ENCODE assay signal across 9 cellular contexts in genomic region chr11:16902182-16902581, GRCh38.
DNase-seq lines count a peak whose midpoint lies in the region; ATAC-seq and TF ChIP-seq lines count a peak whose summit lies in the region.
"Had no signal": no experiment of that assay in that cellular context is flagged by ENCODE, and none has a peak within 500 bp of the region (broad histone marks: within the 10 kb centered on the region; RNA-seq: fewer than 3 reads in every experiment).

No MANE protein-coding gene starts in this region.

- H3K27me3 Mint-ChIP-seq in activated CD4-positive, alpha-beta T cell treated with anti-CD3 and anti-CD28 coated beads, Interleukin-2, amount 10 ng/mL, durations not matched to agents 24 days and 14 days, result no peaks in the 10 kb centered on the region
- no peaks in the 10 kb centered on the region for H3K27me3 Mint-ChIP-seq in activated CD4-positive, alpha-beta T cell treated with anti-CD3 and anti-CD28 coated beads, Interleukin-2, amount 10 ng/mL, durations not matched to agents 7 days and 5 days
- H3K27me3 Mint-ChIP-seq in T-helper 2 cell treated with Interferon-gamma antibody and Interleukin-4, amounts not matched to agents 5 μg/mL and 100 μg/mL, for 36 hours (ENCODE audit: low read depth), result no peaks in the 10 kb centered on the region

- H3K36me3 ChIP-seq in left lung, result no peaks in the 10 kb centered on the region

- H3K4me3 ChIP-seq in left lung, result no peak overlapping the region
- H3K4me3 ChIP-seq: K562 had no signal

- ATAC-seq in HG02943 (IDR thresholded peaks at IDR 0.05; ENCODE audit: low read depth, unreplicated experiment), result peak; percentile 78
- ATAC-seq in left lung, result no peak
- ATAC-seq: K562 had no signal

- no peaks in the 10 kb centered on the region for H3K9me3 ChIP-seq in left lung

- POLR2A ChIA-PET in activated CD4-positive, alpha-beta T cell treated with anti-CD3 and anti-CD28 coated beads, Interleukin-2, amount 10 ng/mL, durations not matched to agents 7 days and 5 days (lab: Charles Lee), result no interaction called here

- H3K27ac ChIP-seq in left lung, result no peak overlapping the region

- CTCF ChIA-PET in activated CD4-positive, alpha-beta T cell treated with anti-CD3 and anti-CD28 coated beads, Interleukin-2, amount 10 ng/mL, durations not matched to agents 7 days and 5 days (lab: Charles Lee), result interaction anchor here (0.8 to 2.4 kb wide), 6 partner anchors 10 to 67 kb away, joined by 3 to 7 read pairs (median 4); no protein-coding TSS in a partner anchor

- peaks cover 13% of the 10 kb centered on the region for H3K9me3 Mint-ChIP-seq in activated CD4-positive, alpha-beta T cell treated with anti-CD3 and anti-CD28 coated beads, Interleukin-2, amount 10 ng/mL, durations not matched to agents 24 days and 14 days
- peaks cover 2% of the 10 kb centered on the region for H3K9me3 Mint-ChIP-seq in activated CD4-positive, alpha-beta T cell treated with anti-CD3 and anti-CD28 coated beads, Interleukin-2, amount 10 ng/mL, durations not matched to agents 7 days and 5 days
- H3K9me3 Mint-ChIP-seq in T-helper 2 cell treated with Interferon-gamma antibody and Interleukin-4, amounts not matched to agents 5 μg/mL and 100 μg/mL, for 36 hours, result peaks cover 4% of the 10 kb centered on the region

- DNase-seq in activated CD4-positive, alpha-beta T cell treated with anti-CD3 and anti-CD28 coated beads, Interleukin-2, amount 10 ng/mL, durations not matched to agents 24 days and 14 days, result peak; percentile 72
- DNase-seq in activated CD4-positive, alpha-beta T cell treated with anti-CD3 and anti-CD28 coated beads, Interleukin-2, amount 10 ng/mL, durations not matched to agents 7 days and 5 days, result no peak
- DNase-seq in T-helper 2 cell treated with Interferon-gamma antibody and Interleukin-4, amounts not matched to agents 5 μg/mL and 100 μg/mL, for 36 hours (ENCODE audit: low spot score), result peak; percentile 63
- peak in 2 of 3 experiments; percentile 26 to 43 for DNase-seq in stimulated activated CD4-positive, alpha-beta T cell treated with anti-CD3 and anti-CD28 coated beads, TNF-alpha, amount 100 ng/mL, for 24 hours (ENCODE audit: low read depth in 3 of 3)
- no peak for DNase-seq in effector CD8-positive, alpha-beta T cell (lab: John Stamatoyannopoulos, UW)
- DNase-seq in left lung (no peak), RPMI8226 (no peak)

- peak overlapping the region; percentile 97 for H3K27ac Mint-ChIP-seq in activated CD4-positive, alpha-beta T cell treated with anti-CD3 and anti-CD28 coated beads, Interleukin-2, amount 10 ng/mL, durations not matched to agents 24 days and 14 days
- no peak overlapping the region for H3K27ac Mint-ChIP-seq in activated CD4-positive, alpha-beta T cell treated with anti-CD3 and anti-CD28 coated beads, Interleukin-2, amount 10 ng/mL, durations not matched to agents 7 days and 5 days
- H3K27ac Mint-ChIP-seq in T-helper 2 cell treated with Interferon-gamma antibody and Interleukin-4, amounts not matched to agents 5 μg/mL and 100 μg/mL, for 36 hours, result peak overlapping the region; percentile 82

- H3K4me1 ChIP-seq in left lung, result peaks cover 0 to 2% of the 10 kb centered on the region in 2 donors

- no peaks in the 10 kb centered on the region for H3K27me3 ChIP-seq in left lung

- H3K4me1 Mint-ChIP-seq in activated CD4-positive, alpha-beta T cell treated with anti-CD3 and anti-CD28 coated beads, Interleukin-2, amount 10 ng/mL, durations not matched to agents 24 days and 14 days, result peaks cover 45% of the 10 kb centered on the region
- H3K4me1 Mint-ChIP-seq in activated CD4-positive, alpha-beta T cell treated with anti-CD3 and anti-CD28 coated beads, Interleukin-2, amount 10 ng/mL, durations not matched to agents 7 days and 5 days, result peaks cover 30% of the 10 kb centered on the region
- peaks cover 29% of the 10 kb centered on the region for H3K4me1 Mint-ChIP-seq in T-helper 2 cell treated with Interferon-gamma antibody and Interleukin-4, amounts not matched to agents 5 μg/mL and 100 μg/mL, for 36 hours (ENCODE audit: low read depth)

- peaks cover 20% of the 10 kb centered on the region for H3K36me3 Mint-ChIP-seq in activated CD4-positive, alpha-beta T cell treated with anti-CD3 and anti-CD28 coated beads, Interleukin-2, amount 10 ng/mL, durations not matched to agents 24 days and 14 days (ENCODE audit: low read depth)
- no peaks in the 10 kb centered on the region for H3K36me3 Mint-ChIP-seq in activated CD4-positive, alpha-beta T cell treated with anti-CD3 and anti-CD28 coated beads, Interleukin-2, amount 10 ng/mL, durations not matched to agents 7 days and 5 days (ENCODE audit: low read depth)
- peaks cover 5% of the 10 kb centered on the region for H3K36me3 Mint-ChIP-seq in T-helper 2 cell treated with Interferon-gamma antibody and Interleukin-4, amounts not matched to agents 5 μg/mL and 100 μg/mL, for 36 hours (ENCODE audit: low read depth)

- intact Hi-C loops in activated CD4-positive, alpha-beta T cell treated with anti-CD3 and anti-CD28 coated beads, Interleukin-2, amount 10 ng/mL, durations not matched to agents 24 days and 14 days (cut with micrococcal nuclease), result loop anchor here (1.0 to 5.0 kb wide), 5 partner anchors 38 to 453 kb away; partner anchors contain the start of gene NUCB2
- intact Hi-C loops in left lung (cut with DNase I), result no loop called here

- no peak for TF ChIP-seq CTCF in left lung (IDR thresholded peaks at IDR 0.05)

- peak overlapping the region; percentile 46 for H3K4me3 Mint-ChIP-seq in activated CD4-positive, alpha-beta T cell treated with anti-CD3 and anti-CD28 coated beads, Interleukin-2, amount 10 ng/mL, durations not matched to agents 24 days and 14 days
- no peak overlapping the region for H3K4me3 Mint-ChIP-seq in activated CD4-positive, alpha-beta T cell treated with anti-CD3 and anti-CD28 coated beads, Interleukin-2, amount 10 ng/mL, durations not matched to agents 7 days and 5 days
- peak overlapping the region; percentile 53 for H3K4me3 Mint-ChIP-seq in T-helper 2 cell treated with Interferon-gamma antibody and Interleukin-4, amounts not matched to agents 5 μg/mL and 100 μg/mL, for 36 hours

Comparison
In these comparisons a context has a peak if more than half of its experiments do, and no peak if none do; other contexts are left out.
1. DNase-seq: peak in activated CD4-positive, alpha-beta T cell treated with anti-CD3 and anti-CD28 coated beads, Interleukin-2, amount 10 ng/mL, durations not matched to agents 24 days and 14 days (single experiment), T-helper 2 cell treated with Interferon-gamma antibody and Interleukin-4, amounts not matched to agents 5 μg/mL and 100 μg/mL, for 36 hours (single experiment) and stimulated activated CD4-positive, alpha-beta T cell treated with anti-CD3 and anti-CD28 coated beads, TNF-alpha, amount 100 ng/mL, for 24 hours (2 of 3); none in activated CD4-positive, alpha-beta T cell treated with anti-CD3 and anti-CD28 coated beads, Interleukin-2, amount 10 ng/mL, durations not matched to agents 7 days and 5 days (single experiment), effector CD8-positive, alpha-beta T cell (single experiment), left lung (0 of 2) and RPMI8226 (single experiment).